Comparison of ENCODE assay signal across 24 cellular contexts in genomic region chr14:44404021-44404420, GRCh38.
DNase-seq lines count a peak whose midpoint lies in the region; ATAC-seq and TF ChIP-seq lines count a peak whose summit lies in the region.
"Had no signal": no experiment of that assay in that cellular context is flagged by ENCODE, and none has a peak within 500 bp of the region (broad histone marks: within the 10 kb centered on the region; RNA-seq: fewer than 3 reads in every experiment).

No MANE protein-coding gene starts in this region.

- WGBS in mammary epithelial cell (ENCODE audit: low coverage, missing lambda C conversion rate), result 71% methylated on average over 1 of the region's 1 CpG

- H2AFZ ChIP-seq in mammary epithelial cell (ENCODE audit: low read depth, low read length), result no peak overlapping the region

- BruUV-seq in mammary epithelial cell (replicated peaks; lab: Mats Ljungman, UMichigan), result no TSS peak

- H4K20me1 ChIP-seq in mammary epithelial cell (ENCODE audit: insufficient read depth, low read length), result no peaks in the 10 kb centered on the region

- no peak overlapping the region for H3K4me3 Mint-ChIP-seq in effector memory CD8-positive, alpha-beta T cell
- H3K4me3 Mint-ChIP-seq: activated CD8-positive, alpha-beta T cell treated with anti-CD3 and anti-CD28 coated beads, Interleukin-2, amount 10 ng/mL, durations not matched to agents 7 days and 5 days; CD4-positive, alpha-beta T cell; T-cell had no signal

- no peak for TF ChIP-seq CTCF in mammary epithelial cell (conservative IDR thresholded peaks at IDR 0.05 in 1 of 2, IDR thresholded peaks at IDR 0.05 in 1 of 2; ENCODE audit: extremely low read depth in 1 of 2, insufficient read depth in 1 of 2, low read depth in 1 of 2, low read length in 2 of 2)

- no peak overlapping the region for H3K9ac ChIP-seq in mammary epithelial cell (ENCODE audit: insufficient read depth, low read length)

- no peaks in the 10 kb centered on the region for H3K9me3 ChIP-seq in mammary epithelial cell (replicated peaks; ENCODE audit: insufficient read depth, low read length)
- H3K9me3 ChIP-seq: neutrophil, Peyer's patch, sigmoid colon, thoracic aorta had no signal

- H3K27ac Mint-ChIP-seq in effector memory CD8-positive, alpha-beta T cell, result no peak overlapping the region
- H3K27ac Mint-ChIP-seq: activated CD8-positive, alpha-beta T cell treated with anti-CD3 and anti-CD28 coated beads, Interleukin-2, amount 10 ng/mL, durations not matched to agents 7 days and 5 days; activated T-helper 2 cell treated with anti-CD3 and anti-CD28 coated beads, Interferon-gamma antibody, Interleukin-2, Interleukin-4, amounts not matched to agents 10 μg/mL and 5 μg/mL and 100 μg/mL, durations not matched to agents 14 hours and 24 hours and 36 hours; CD4-positive, alpha-beta T cell; T-cell had no signal

- in situ Hi-C loops in mammary epithelial cell (cut with MboI; ENCODE audit: low sequenced_read_pairs in 2 of 2), result no loop called here

- no peaks in the 10 kb centered on the region for H3K4me1 ChIP-seq in mammary epithelial cell (ENCODE audit: insufficient read depth, low read length)
- H3K4me1 ChIP-seq: Peyer's patch, sigmoid colon had no signal

- H3K36me3 Mint-ChIP-seq in effector memory CD8-positive, alpha-beta T cell (ENCODE audit: insufficient read depth), result no peaks in the 10 kb centered on the region
- H3K36me3 Mint-ChIP-seq: T-cell had no signal

- H3K9me3 Mint-ChIP-seq in effector memory CD8-positive, alpha-beta T cell, result peaks cover 5 to 6% of the 10 kb centered on the region in 2 donors

- dilution Hi-C loops in mammary epithelial cell (cut with HindIII; ENCODE audit: low sequenced_read_pairs), result no loop called here

- intact Hi-C loops in mammary epithelial cell (cut with micrococcal nuclease), result no loop called here

- no peak overlapping the region for H3K4me3 ChIP-seq in mammary epithelial cell (replicated peaks in 1 of 3; ENCODE audit: insufficient read depth in 1 of 3, low read depth in 2 of 3, low read length in 3 of 3)
- H3K4me3 ChIP-seq: heart left ventricle, Peyer's patch, sigmoid colon, thoracic aorta had no signal

- H3K4me2 ChIP-seq in mammary epithelial cell (ENCODE audit: insufficient read depth, low read depth, low read length), result no peak overlapping the region

- H3K27ac ChIP-seq in mammary epithelial cell (ENCODE audit: insufficient read depth, low read depth, low read length), result no peak overlapping the region
- H3K27ac ChIP-seq: epithelial cell of prostate, heart left ventricle, neutrophil, Peyer's patch, sigmoid colon, thoracic aorta, WERI-Rb-1 had no signal

- DNase-seq in NCI-H1105 treated with DMSO at 0.1 percent for 48 hours (lab: John Stamatoyannopoulos, UW) (peak; percentile 32), NCI-H1105 (lab: John Stamatoyannopoulos, UW) (no peak), NCI-H2171 treated with DMSO at 0.1 percent for 48 hours (lab: John Stamatoyannopoulos, UW) (peak; percentile 77), mammary epithelial cell (peak; percentile 20), stromal cell of bone marrow (ENCODE audit: low read depth) (peak; percentile 6), RPMI8226 (no peak)
- DNase-seq in effector memory CD8-positive, alpha-beta T cell, result no peak
- DNase-seq: activated CD8-positive, alpha-beta T cell treated with anti-CD3 and anti-CD28 coated beads, Interleukin-2, amount 10 ng/mL, durations not matched to agents 7 days and 5 days; amniotic stem cell; CD4-positive, alpha-beta T cell; midbrain; NCI-H510A treated with DMSO at 0.1 percent for 48 hours; sigmoid colon; stimulated activated CD4-positive, alpha-beta T cell treated with anti-CD3 and anti-CD28 coated beads, Interleukin-2, amount 100 ng/mL, for 48 hours; stimulated activated CD8-positive, alpha-beta memory T cell treated with anti-CD3 and anti-CD28 coated beads, Interleukin-4, amount 100 ng/mL, for 48 hours; T-cell; WERI-Rb-1 had no signal

- no peak for ATAC-seq in effector memory CD8-positive, alpha-beta T cell (replicated peaks)
- no peak for ATAC-seq in HG02678 (IDR thresholded peaks at IDR 0.05; ENCODE audit: unreplicated experiment)
- ATAC-seq: activated CD8-positive, alpha-beta T cell treated with anti-CD3 and anti-CD28 coated beads, Interleukin-2, amount 10 ng/mL, durations not matched to agents 7 days and 5 days; heart left ventricle; T-cell had no signal

- no peaks in the 10 kb centered on the region for H3K4me1 Mint-ChIP-seq in effector memory CD8-positive, alpha-beta T cell (ENCODE audit: low read depth in 2 of 2)
- H3K4me1 Mint-ChIP-seq: T-cell had no signal

- no peaks in the 10 kb centered on the region for H3K36me3 ChIP-seq in mammary epithelial cell (ENCODE audit: insufficient read depth, low read length)
- H3K36me3 ChIP-seq: heart left ventricle, neutrophil, Peyer's patch, sigmoid colon, thoracic aorta, WERI-Rb-1 had no signal

- no peaks in the 10 kb centered on the region for H3K79me2 ChIP-seq in mammary epithelial cell (ENCODE audit: insufficient read depth, low read length)

- H3K27me3 Mint-ChIP-seq in effector memory CD8-positive, alpha-beta T cell, result no peaks in the 10 kb centered on the region
- H3K27me3 Mint-ChIP-seq: CD4-positive, alpha-beta T cell; T-cell had no signal

- CTCF ChIA-PET in mammary epithelial cell (lab: Charles Lee; ENCODE audit: low non-redundant PET), result no interaction called here

- no peaks in the 10 kb centered on the region for H3K27me3 ChIP-seq in mammary epithelial cell (ENCODE audit: insufficient read depth, low read length)
- H3K27me3 ChIP-seq: heart left ventricle, neutrophil, Peyer's patch, sigmoid colon had no signal

Comparison
In these comparisons a context has a peak if more than half of its experiments do, and no peak if none do; other contexts are left out.
1. DNase-seq: peak in NCI-H1105 treated with DMSO at 0.1 percent for 48 hours (single experiment), NCI-H2171 treated with DMSO at 0.1 percent for 48 hours (single experiment), mammary epithelial cell (single experiment) and stromal cell of bone marrow (single experiment); none in NCI-H1105 (single experiment), effector memory CD8-positive, alpha-beta T cell (0 of 3) and RPMI8226 (single experiment).